Comparison of ENCODE assay signal across 16 cellular contexts in genomic region chr5:72921103-72921502, GRCh38.
"Had no signal": no experiment of that assay in that cellular context is flagged by ENCODE, and none has a peak within 500 bp of the region (broad histone marks: within the 10 kb centered on the region; RNA-seq: fewer than 3 reads in every experiment).

No MANE protein-coding gene starts in this region.

- H3K4me3 Mint-ChIP-seq: activated naive CD4-positive, alpha-beta T cell treated with anti-CD3 and anti-CD28 coated beads for 36 hours; activated T-helper 17 cell treated with anti-CD3 and anti-CD28 coated beads, Interleukin-2, amount 50 U/mL, for 72 hours; natural killer cell; stimulated activated naive CD8-positive, alpha-beta T cell treated with anti-CD3 and anti-CD28 coated beads, Interleukin-15, amount 100 ng/mL, for 72 hours had no signal

- H3K9me3 Mint-ChIP-seq: activated naive CD4-positive, alpha-beta T cell treated with anti-CD3 and anti-CD28 coated beads for 36 hours; activated T-helper 17 cell treated with anti-CD3 and anti-CD28 coated beads, Interleukin-2, amount 50 U/mL, for 72 hours; natural killer cell; stimulated activated naive CD8-positive, alpha-beta T cell treated with anti-CD3 and anti-CD28 coated beads, Interleukin-15, amount 100 ng/mL, for 72 hours had no signal

- H3K9me3 ChIP-seq: gastroesophageal sphincter, right atrium auricular region, testis had no signal

- H3K27me3 Mint-ChIP-seq: activated T-helper 17 cell treated with anti-CD3 and anti-CD28 coated beads, Interleukin-2, amount 50 U/mL, for 72 hours; stimulated activated naive CD8-positive, alpha-beta T cell treated with anti-CD3 and anti-CD28 coated beads, Interleukin-15, amount 100 ng/mL, for 72 hours had no signal

- H3K4me1 Mint-ChIP-seq: activated T-helper 17 cell treated with anti-CD3 and anti-CD28 coated beads, Interleukin-2, amount 50 U/mL, for 72 hours; natural killer cell; stimulated activated naive CD8-positive, alpha-beta T cell treated with anti-CD3 and anti-CD28 coated beads, Interleukin-15, amount 100 ng/mL, for 72 hours had no signal

- H3K4me3 ChIP-seq: cardiac muscle cell, gastroesophageal sphincter, hepatocyte, lung, right atrium auricular region, skin epidermis, testis had no signal

- H3K79me2 ChIP-seq: hepatocyte had no signal

- ATAC-seq: activated T-helper 17 cell treated with anti-CD3 and anti-CD28 coated beads, Interleukin-2, amount 50 U/mL, for 72 hours; gastroesophageal sphincter; natural killer cell; stimulated activated naive CD8-positive, alpha-beta T cell treated with anti-CD3 and anti-CD28 coated beads, Interleukin-15, amount 100 ng/mL, for 72 hours had no signal

- H3K36me3 ChIP-seq: cardiac muscle cell, gastroesophageal sphincter, right atrium auricular region, WERI-Rb-1 had no signal

- H3K27ac ChIP-seq: cardiac muscle cell, gastroesophageal sphincter, hepatocyte, right atrium auricular region, skin epidermis, testis, WERI-Rb-1 had no signal

- H3K4me1 ChIP-seq: gastroesophageal sphincter, right atrium auricular region, testis had no signal

- H3K27me3 ChIP-seq: cardiac muscle cell, gastroesophageal sphincter, hepatocyte, right atrium auricular region, testis had no signal

- H2AFZ ChIP-seq: hepatocyte had no signal

- H3K4me2 ChIP-seq: hepatocyte had no signal

- H3K27ac Mint-ChIP-seq: activated naive CD4-positive, alpha-beta T cell treated with anti-CD3 and anti-CD28 coated beads for 36 hours; activated T-helper 17 cell treated with anti-CD3 and anti-CD28 coated beads, Interleukin-2, amount 50 U/mL, for 72 hours; natural killer cell; stimulated activated naive CD8-positive, alpha-beta T cell treated with anti-CD3 and anti-CD28 coated beads, Interleukin-15, amount 100 ng/mL, for 72 hours had no signal

- DNase-seq: activated CD4-positive, alpha-beta T cell treated with anti-CD3 and anti-CD28 coated beads for 4 hours; activated naive CD4-positive, alpha-beta T cell treated with anti-CD3 and anti-CD28 coated beads for 36 hours; effector CD4-positive, alpha-beta T cell; natural killer cell; posterior cingulate gyrus; stimulated activated CD4-positive, alpha-beta T cell treated with anti-CD3 and anti-CD28 coated beads, Interleukin-4, amount 100 ng/mL, for 4 hours; stimulated activated naive CD8-positive, alpha-beta T cell treated with anti-CD3 and anti-CD28 coated beads, Interleukin-15, amount 100 ng/mL, for 72 hours; testis; WERI-Rb-1 had no signal

- H3K36me3 Mint-ChIP-seq: natural killer cell had no signal
